ENCODE assay signal across 12 cellular contexts in genomic region chr5:68171101-68171558, GRCh38. TPM values are rescaled to one million over a fixed set of nuclear protein-coding genes. Genes with fewer than 3 reads are reported as not detected.
DNase-seq lines count a peak whose midpoint lies in the region; ATAC-seq and TF ChIP-seq lines count a peak whose summit lies in the region.
"Had no signal": no experiment of that assay in that cellular context is flagged by ENCODE, and none has a peak within 500 bp of the region (broad histone marks: within the 10 kb centered on the region; RNA-seq: fewer than 3 reads in every experiment).

No MANE protein-coding gene starts in this region.

- peak; percentile 98 for ATAC-seq in left ventricle myocardium superior
- no peak for ATAC-seq in HG03521 (IDR thresholded peaks at IDR 0.05; ENCODE audit: unreplicated experiment)
- no peak for ATAC-seq in GM18520 (IDR thresholded peaks at IDR 0.05; ENCODE audit: unreplicated experiment)
- no peak for ATAC-seq in GM21447 (IDR thresholded peaks at IDR 0.05; ENCODE audit: unreplicated experiment)
- ATAC-seq: stimulated activated effector memory CD8-positive, alpha-beta T cell treated with anti-CD3 and anti-CD28 coated beads, Interleukin-12 subunit alpha, Interleukin-12 subunit beta, amount 100 ng/mL, for 72 hours had no signal

- H3K4me3 ChIP-seq in ACC112 (ENCODE audit: low read depth, low read length) (peak overlapping the region; percentile 65), astrocyte of the spinal cord (ENCODE audit: low read depth, low read length) (no peak overlapping the region)

- no peak overlapping the region for H3K27ac Mint-ChIP-seq in osteocyte (ENCODE audit: unreplicated experiment)
- H3K27ac Mint-ChIP-seq: stimulated activated effector memory CD8-positive, alpha-beta T cell treated with anti-CD3 and anti-CD28 coated beads, Interleukin-12 subunit alpha, Interleukin-12 subunit beta, amount 100 ng/mL, for 72 hours had no signal

- peak overlapping the region; percentile 47 for H3K4me3 Mint-ChIP-seq in osteocyte (ENCODE audit: unreplicated experiment)
- H3K4me3 Mint-ChIP-seq: stimulated activated effector memory CD8-positive, alpha-beta T cell treated with anti-CD3 and anti-CD28 coated beads, Interleukin-12 subunit alpha, Interleukin-12 subunit beta, amount 100 ng/mL, for 72 hours had no signal

- no peaks in the 10 kb centered on the region for H3K36me3 ChIP-seq in ACC112 (ENCODE audit: insufficient read depth, low read length)

- in situ Hi-C loops in astrocyte of the spinal cord (cut with HindIII; ENCODE audit: low sequenced_read_pairs) = no loop called here

- H3K36me3 Mint-ChIP-seq in osteocyte (ENCODE audit: unreplicated experiment) = no peaks in the 10 kb centered on the region
- H3K36me3 Mint-ChIP-seq: stimulated activated effector memory CD8-positive, alpha-beta T cell treated with anti-CD3 and anti-CD28 coated beads, Interleukin-12 subunit alpha, Interleukin-12 subunit beta, amount 100 ng/mL, for 72 hours had no signal

- H3K4me1 ChIP-seq in ACC112 (ENCODE audit: control insufficient read depth, insufficient read depth, low read length, unreplicated experiment) = peaks cover 21% of the 10 kb centered on the region

- no peaks in the 10 kb centered on the region for H3K27me3 Mint-ChIP-seq in osteocyte (ENCODE audit: unreplicated experiment)

- H3K79me2 ChIP-seq in ACC112 (ENCODE audit: control insufficient read depth, insufficient read depth, low read length, unreplicated experiment) = no peaks in the 10 kb centered on the region

- no peaks in the 10 kb centered on the region for H3K9me3 Mint-ChIP-seq in osteocyte (ENCODE audit: unreplicated experiment)
- H3K9me3 Mint-ChIP-seq: stimulated activated effector memory CD8-positive, alpha-beta T cell treated with anti-CD3 and anti-CD28 coated beads, Interleukin-12 subunit alpha, Interleukin-12 subunit beta, amount 100 ng/mL, for 72 hours had no signal

- peak overlapping the region; percentile 54 for H3K27ac ChIP-seq in ACC112 (ENCODE audit: low read depth, low read length)
- H3K27ac ChIP-seq: HL-60 had no signal

- peak; percentile 65 for DNase-seq in astrocyte of the spinal cord (ENCODE audit: low read depth, low spot score)
- DNase-seq in left ventricle myocardium superior = peak; percentile 71
- no peak for DNase-seq in osteocyte (ENCODE audit: extremely low spot score, unreplicated experiment)
- DNase-seq in T1000 (lab: John Stamatoyannopoulos, UW) = no peak
- DNase-seq: activated T-cell treated with anti-CD3 and anti-CD28 coated beads, Interleukin-2, amount 50 U/mL, for 1 hour; NCI-H446 treated with DMSO at 0.1 percent for 48 hours had no signal

- peaks cover 18% of the 10 kb centered on the region for H3K4me1 Mint-ChIP-seq in osteocyte (ENCODE audit: unreplicated experiment)
- H3K4me1 Mint-ChIP-seq: stimulated activated effector memory CD8-positive, alpha-beta T cell treated with anti-CD3 and anti-CD28 coated beads, Interleukin-12 subunit alpha, Interleukin-12 subunit beta, amount 100 ng/mL, for 72 hours had no signal

- no peaks in the 10 kb centered on the region for H3K27me3 ChIP-seq in ACC112 (ENCODE audit: insufficient read depth, low read length)

- intact Hi-C loops in left ventricle myocardium superior (cut with micrococcal nuclease) = no loop called here

- peak overlapping the region; percentile 78 for H2AFZ ChIP-seq in ACC112 (ENCODE audit: low read length, unreplicated experiment)

- no peak for TF ChIP-seq CTCF in astrocyte of the spinal cord (IDR thresholded peaks at IDR 0.05; ENCODE audit: low read depth, low read length)
- TF ChIP-seq CTCF in osteocyte (IDR thresholded peaks at IDR 0.05) = no peak

RNA-seq across cellular contexts. Expression of gene PIK3R1, which starts 44.4 kb away (rescaled TPM):
- total RNA-seq in left ventricle myocardium superior (119 TPM), osteocyte (27.4 and 29.2 TPM in 2 replicates)

Comparison
In these comparisons a context has a peak if more than half of its experiments do, and no peak if none do; other contexts are left out.
1. DNase-seq: peak in astrocyte of the spinal cord (single experiment) and left ventricle myocardium superior (single experiment); none in osteocyte (single experiment) and T1000 (single experiment).